ENCODE assay signal across 1 cellular context in genomic region chr1:239606850-239607400, GRCh38.
TF ChIP-seq lines count a peak whose summit lies in the region.

No MANE protein-coding gene starts in this region.

TF ChIP-seq in GM23338, 12 proteins besides CTCF, POLR2A, EP300 and RAD21 (continued from another document):
- TF ChIP-seq ZNF462 (CRISPR knock-in tag; IDR thresholded peaks at IDR 0.05) (no peak), JUNB (IDR thresholded peaks at IDR 0.05; ENCODE audit: unreplicated experiment) (no peak), ZNF114 (CRISPR knock-in tag; IDR thresholded peaks at IDR 0.05) (no peak), ZNF331 (CRISPR knock-in tag; IDR thresholded peaks at IDR 0.05; ENCODE audit: low read depth) (no peak), STAT1 (IDR thresholded peaks at IDR 0.05; ENCODE audit: unreplicated experiment) (no peak), CREB1 (CRISPR knock-in tag; IDR thresholded peaks at IDR 0.05; ENCODE audit: low read depth) (no peak), EZH2phosphoT487 (IDR thresholded peaks at IDR 0.05; ENCODE audit: unreplicated experiment) (no peak), EZH2 (IDR thresholded peaks at IDR 0.05; ENCODE audit: low read depth, unreplicated experiment) (no peak)
